Comparison of ENCODE assay signal across 13 cellular contexts in the genomic region with DNA sequence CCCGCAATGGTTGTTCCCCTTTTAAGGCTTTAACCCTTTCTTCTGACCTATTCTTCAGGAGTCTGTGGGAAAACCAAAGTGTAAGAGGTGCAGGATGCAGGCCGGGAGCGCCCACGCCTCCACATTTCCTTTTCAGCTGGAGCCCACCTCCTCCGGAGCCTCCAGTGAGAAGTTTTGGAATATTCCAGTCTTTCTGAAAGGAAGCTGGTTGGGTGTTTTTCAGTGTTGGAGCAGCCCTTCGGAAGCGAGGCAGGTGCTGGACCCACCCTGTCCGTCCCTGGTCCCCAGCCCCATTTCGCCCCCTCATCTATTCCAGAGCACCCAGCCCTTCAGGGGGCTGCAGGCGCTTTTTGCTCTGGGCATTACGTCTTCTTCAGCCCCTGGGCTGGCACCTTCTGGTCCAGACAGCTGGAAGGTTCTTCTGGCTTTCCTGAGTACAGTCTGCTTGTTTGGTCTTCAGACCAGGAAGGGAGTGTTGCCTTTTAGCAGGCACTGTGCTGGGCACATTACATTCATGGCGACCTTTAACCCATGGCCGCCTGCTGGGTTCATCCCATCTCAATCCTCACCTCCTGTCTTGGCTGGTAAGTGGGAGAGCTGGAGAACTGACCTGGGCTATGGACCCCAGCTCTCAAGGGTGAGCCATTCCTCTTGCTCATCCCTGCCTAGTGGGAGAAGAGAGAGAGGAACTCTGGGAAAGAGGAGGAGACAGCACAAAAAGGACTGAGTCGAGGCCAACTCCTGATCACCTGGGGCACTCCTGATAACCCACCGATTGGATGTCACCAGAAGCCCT. TPM values are rescaled to one million over a fixed set of nuclear protein-coding genes. Genes with fewer than 3 reads are reported as not detected.
A peak's percentile ranks its signal among the peaks of the same experiment; 100 is the strongest.
DNase-seq lines count a peak whose midpoint lies in the region; ATAC-seq, FAIRE-seq and TF ChIP-seq lines count a peak whose summit lies in the region.
"Had no signal": no experiment of that assay in that cellular context is flagged by ENCODE, and none has a peak within 500 bp of the region (broad histone marks: within the 10 kb centered on the region; RNA-seq: fewer than 3 reads in every experiment).

No MANE protein-coding gene starts in this region.

- 28 to 38% methylated on average over 14 to 15 of the region's 15 CpGs for WGBS in testis, 2 donors

- TF ChIP-seq CTCF in bronchial epithelial cell (IDR thresholded peaks at IDR 0.05; ENCODE audit: insufficient read depth, low read length, severe bottlenecking), result no peak
- no peak for TF ChIP-seq CTCF in testis (IDR thresholded peaks at IDR 0.05)

- peaks cover 30% of the 10 kb centered on the region for H3K4me1 Mint-ChIP-seq in T-helper 2 cell treated with Interferon-gamma antibody and Interleukin-4, amounts not matched to agents 5 μg/mL and 100 μg/mL, for 36 hours (ENCODE audit: low read depth)

- peak; percentile 60 for FAIRE-seq in bronchial epithelial cell (lab: Jason Lieb, UNC)

- H3K4me1 ChIP-seq in testis, result peaks cover 5% of the 10 kb centered on the region

- peak overlapping the region; percentile 87 for H3K4me3 Mint-ChIP-seq in T-helper 2 cell treated with Interferon-gamma antibody and Interleukin-4, amounts not matched to agents 5 μg/mL and 100 μg/mL, for 36 hours

- H3K9me3 ChIP-seq in testis, result no peaks in the 10 kb centered on the region

- no peak overlapping the region for H3K27ac ChIP-seq in testis

- intact Hi-C loops in testis (cut with DNase I; ENCODE audit: low total_unique reads), result no loop called here

- no peaks in the 10 kb centered on the region for H3K36me3 Mint-ChIP-seq in T-helper 2 cell treated with Interferon-gamma antibody and Interleukin-4, amounts not matched to agents 5 μg/mL and 100 μg/mL, for 36 hours (ENCODE audit: low read depth)

- DNase-seq in T-helper 2 cell treated with Interferon-gamma antibody and Interleukin-4, amounts not matched to agents 5 μg/mL and 100 μg/mL, for 36 hours (ENCODE audit: low spot score), result no peak
- DNase-seq in T-helper 2 cell (no peak), bronchial epithelial cell (ENCODE audit: low read depth) (no peak), mesenteric fat pad (ENCODE audit: low spot score) (peak; percentile 76), testis (no peak), SIG-M5 (lab: John Stamatoyannopoulos, UW) (no peak)
- DNase-seq: 8988T; activated CD4-positive, CD25-positive, alpha-beta regulatory T cell treated with anti-CD3 and anti-CD28 coated beads, Interleukin-2, amount 50 U/mL, for 72 hours; activated naive CD4-positive, alpha-beta T cell treated with anti-CD3 and anti-CD28 coated beads, Interleukin-2, amount 50 U/mL, for 16 hours; NCI-H2081 treated with DMSO at 0.1 percent for 48 hours had no signal

- H3K27me3 ChIP-seq in bronchial epithelial cell (ENCODE audit: control insufficient read depth, insufficient read depth, low read length) (peaks cover 26% of the 10 kb centered on the region), testis (no peaks in the 10 kb centered on the region)

- no peaks in the 10 kb centered on the region for H3K36me3 ChIP-seq in bronchial epithelial cell (ENCODE audit: control insufficient read depth, insufficient read depth, low read length)
- no peaks in the 10 kb centered on the region for H3K36me3 ChIP-seq in testis (ENCODE audit: low read depth, missing control alignments)

- TF ChIP-seq POLR2A in testis (IDR thresholded peaks at IDR 0.05), result no peak

- no peak overlapping the region for H3K4me3 ChIP-seq in bronchial epithelial cell (ENCODE audit: low read depth, low read length)
- H3K4me3 ChIP-seq in testis, result peak overlapping the region; percentile 55 to 62

- H3K9me3 Mint-ChIP-seq in T-helper 2 cell treated with Interferon-gamma antibody and Interleukin-4, amounts not matched to agents 5 μg/mL and 100 μg/mL, for 36 hours, result no peaks in the 10 kb centered on the region

- H3K27ac Mint-ChIP-seq in T-helper 2 cell treated with Interferon-gamma antibody and Interleukin-4, amounts not matched to agents 5 μg/mL and 100 μg/mL, for 36 hours, result no peak overlapping the region

- peaks cover 15% of the 10 kb centered on the region for H3K27me3 Mint-ChIP-seq in T-helper 2 cell treated with Interferon-gamma antibody and Interleukin-4, amounts not matched to agents 5 μg/mL and 100 μg/mL, for 36 hours (ENCODE audit: low read depth)

- ATAC-seq in HG03039 (IDR thresholded peaks at IDR 0.05; ENCODE audit: unreplicated experiment), result no peak
- ATAC-seq in HG03175 (IDR thresholded peaks at IDR 0.05; ENCODE audit: unreplicated experiment), result no peak
- ATAC-seq: esophagus mucosa had no signal

RNA-seq across cellular contexts. Expression of gene THY1, which starts 0.7 kb away (rescaled TPM):
- total RNA-seq in bronchial epithelial cell (0.13 and 2.1 TPM in 2 replicates), mesenteric fat pad (33.4 TPM), testis (10 to 100 TPM in 1 of 2 donors, 1 to 10 TPM in 1; 5.9 to 30.0 TPM)
- 132 TPM for polyA plus RNA-seq in testis (ENCODE audit: insufficient read depth, low read depth, low replicate concordance)

RNA-seq across cellular contexts. Expression of gene USP2, which starts 42.2 kb away (rescaled TPM):
- total RNA-seq in bronchial epithelial cell (0.26 and 1.2 TPM in 2 replicates), mesenteric fat pad (4.2 TPM), testis (100 to 1,000 TPM in 1 of 2 donors, 10 to 100 TPM in 1; 41.2 to 100 TPM)
- 168 TPM for polyA plus RNA-seq in testis (ENCODE audit: insufficient read depth, low read depth, low replicate concordance)
